ENCODE assay signal across 1 cellular context in genomic region chr6:155120034-155120433, GRCh38.
TF ChIP-seq lines count a peak whose summit lies in the region.

No MANE protein-coding gene starts in this region.

TF ChIP-seq in GM23338, 12 proteins besides CTCF, POLR2A, EP300 and RAD21 (continued from another document):
- TF ChIP-seq ZNF462 (CRISPR knock-in tag; IDR thresholded peaks at IDR 0.05) = peak; percentile 92
